Comparison of ENCODE assay signal across 1 cellular context in genomic region chr9:127187231-127187956, GRCh38.
A peak's percentile ranks its signal among the peaks of the same experiment; 100 is the strongest.
TF ChIP-seq lines count a peak whose summit lies in the region.

No MANE protein-coding gene starts in this region.

TF ChIP-seq in K562, 482 proteins besides CTCF, POLR2A, EP300 and RAD21 (continued from another document and continues in another):
- peak; percentile 68 to 73; a peak in 3 of 4 replicates for TF ChIP-seq KDM1A (IDR thresholded peaks at IDR 0.05)
- no peak for TF ChIP-seq MTA3 (IDR thresholded peaks at IDR 0.05; ENCODE audit: borderline replicate concordance)
- 0 out of 2 replicates have a peak, but pooled peaks have one; percentile 8 for TF ChIP-seq CBX1 (IDR thresholded peaks at IDR 0.05; ENCODE audit: low read depth)
- peak; percentile 79 for TF ChIP-seq NFE2 (IDR thresholded peaks at IDR 0.05; ENCODE audit: low read depth)
- peak; percentile 54 for TF ChIP-seq HES1 (IDR thresholded peaks at IDR 0.05; ENCODE audit: low read depth)
- 0 out of 2 replicates have a peak, but pooled peaks have one; percentile 32 for TF ChIP-seq POLR2AphosphoS5 (IDR thresholded peaks at IDR 0.05; ENCODE audit: control insufficient read depth, insufficient read depth, low read depth, low read length)
- no peak for TF ChIP-seq RBM14 (IDR thresholded peaks at IDR 0.05; ENCODE audit: borderline replicate concordance, insufficient read depth, low read depth, low read length)
- TF ChIP-seq ID3 (CRISPR knock-in tag; IDR thresholded peaks at IDR 0.05) = no peak
- peak; percentile 99 for TF ChIP-seq ID3 (tag; IDR thresholded peaks at IDR 0.05)
- peak; percentile 39; the same call in 1 of the 2 replicates for TF ChIP-seq ZNF316 (IDR thresholded peaks at IDR 0.05)
- TF ChIP-seq RCOR1 (IDR thresholded peaks at IDR 0.05; ENCODE audit: borderline replicate concordance in 1 of 2, low read depth in 2 of 2, low read length in 2 of 2) = peak in 1 of 2 experiments; percentile 69; a peak in 2 of 4 replicates
- TF ChIP-seq SMAD3 (CRISPR knock-in tag; conservative IDR thresholded peaks at IDR 0.05) = no peak
- peak; percentile 20 for TF ChIP-seq FOS (IDR thresholded peaks at IDR 0.05; ENCODE audit: extremely low read depth, insufficient read length)
- TF ChIP-seq SOX6 (IDR thresholded peaks at IDR 0.05) = peak; percentile 38; the same call in 1 of the 2 replicates
- peak; percentile 18; the same call in 1 of the 2 replicates for TF ChIP-seq NFIC (IDR thresholded peaks at IDR 0.05)
- 0 out of 2 replicates have a peak, but pooled peaks have one; percentile 23 for TF ChIP-seq MGA (IDR thresholded peaks at IDR 0.05)
- TF ChIP-seq LCOR (CRISPR knock-in tag; IDR thresholded peaks at IDR 0.05) = 0 out of 2 replicates have a peak, but pooled peaks have one; percentile 46
- TF ChIP-seq ARNT (IDR thresholded peaks at IDR 0.05) = 0 out of 4 replicates have a peak, but pooled peaks of 1 of the 2 experiments have one; percentile 53
- TF ChIP-seq NEUROD1 (IDR thresholded peaks at IDR 0.05; ENCODE audit: borderline replicate concordance, low read depth, low read length, partially characterized antibody) = peak; percentile 40
- TF ChIP-seq TAL1 (IDR thresholded peaks at IDR 0.05) = peak; percentile 28; the same call in 1 of the 2 replicates
- TF ChIP-seq SMARCC2 (IDR thresholded peaks at IDR 0.05; ENCODE audit: low read depth) = 0 out of 2 replicates have a peak, but pooled peaks have one; percentile 32
- TF ChIP-seq XRCC4 (IDR thresholded peaks at IDR 0.05; ENCODE audit: extremely low read depth, insufficient read depth, insufficient read length) = no peak
- peak in 1 of 3 experiments; percentile 47; a peak in 1 of 6 replicates for TF ChIP-seq ZBTB11 (CRISPR knock-in tag; IDR thresholded peaks at IDR 0.05)
- TF ChIP-seq MYC (IDR thresholded peaks at IDR 0.05; ENCODE audit: low read depth, low read length) = peak; percentile 51
- no peak for TF ChIP-seq MYC (CRISPR knock-in tag; IDR thresholded peaks at IDR 0.05; ENCODE audit: borderline replicate concordance, low read depth)
- TF ChIP-seq VEZF1 (CRISPR knock-in tag; IDR thresholded peaks at IDR 0.05) = 0 out of 2 replicates have a peak, but pooled peaks have one; percentile 14
- no peak for TF ChIP-seq EZH2 (IDR thresholded peaks at IDR 0.05; ENCODE audit: borderline replicate concordance, low read depth, low read length)
- no peak for TF ChIP-seq SMAD2 (IDR thresholded peaks at IDR 0.05; ENCODE audit: low read depth, low read length)
- TF ChIP-seq ATF3 (IDR thresholded peaks at IDR 0.05) = peak; percentile 75
- TF ChIP-seq ATF3 (CRISPR knock-in tag; conservative IDR thresholded peaks at IDR 0.05) = no peak; the same call in 1 of the 2 replicates
- TF ChIP-seq MAZ (CRISPR knock-in tag; conservative IDR thresholded peaks at IDR 0.05 in 1 of 2, IDR thresholded peaks at IDR 0.05 in 1 of 2) = peak in 1 of 2 experiments; percentile 36; a peak in 1 of 4 replicates
- peak; percentile 91 for TF ChIP-seq DPF2 (IDR thresholded peaks at IDR 0.05)
- TF ChIP-seq GABPB1 (CRISPR knock-in tag; IDR thresholded peaks at IDR 0.05) = 0 out of 2 replicates have a peak, but pooled peaks have one; percentile 15
- TF ChIP-seq NR2C2 (CRISPR knock-in tag; IDR thresholded peaks at IDR 0.05) = no peak
- TF ChIP-seq NR2C2 (tag; IDR thresholded peaks at IDR 0.05) = peak; percentile 66
- peak; percentile 59; the same call in 1 of the 2 replicates for TF ChIP-seq JUN (IDR thresholded peaks at IDR 0.05; ENCODE audit: borderline replicate concordance, low read depth, low read length)
- no peak for TF ChIP-seq JUN (CRISPR knock-in tag; IDR thresholded peaks at IDR 0.05; ENCODE audit: borderline replicate concordance)
- peak; percentile 31 for TF ChIP-seq BHLHE40 (IDR thresholded peaks at IDR 0.05; ENCODE audit: low read length)
- TF ChIP-seq CBFA2T2 (conservative IDR thresholded peaks at IDR 0.05) = peak; percentile 39; the same call in 1 of the 2 replicates
- TF ChIP-seq FIP1L1 (IDR thresholded peaks at IDR 0.05; ENCODE audit: low read depth, low read length, poor library complexity, severe bottlenecking) = no peak
- no peak for TF ChIP-seq CHD2 (IDR thresholded peaks at IDR 0.05; ENCODE audit: low read depth, low read length)
- TF ChIP-seq MEIS2 (IDR thresholded peaks at IDR 0.05; ENCODE audit: partially characterized antibody) = peak; percentile 34
- TF ChIP-seq MNT (conservative IDR thresholded peaks at IDR 0.05) = peak; percentile 76 to 88
- no peak for TF ChIP-seq ERF (CRISPR knock-in tag; IDR thresholded peaks at IDR 0.05)
- no peak for TF ChIP-seq CREB1 (IDR thresholded peaks at IDR 0.05)
- peak; percentile 28; the same call in 1 of the 2 replicates for TF ChIP-seq CREB1 (CRISPR knock-in tag; IDR thresholded peaks at IDR 0.05)
